In genomic region chr22:20550057-20550817, GRCh38 we compare ENCODE assay signal across 9 cellular contexts. TPM values are rescaled to one million over a fixed set of nuclear protein-coding genes. Genes with fewer than 3 reads are reported as not detected.
DNase-seq lines count a peak whose midpoint lies in the region; ATAC-seq and TF ChIP-seq lines count a peak whose summit lies in the region.
"Had no signal": no experiment of that assay in that cellular context is flagged by ENCODE, and none has a peak within 500 bp of the region (broad histone marks: within the 10 kb centered on the region; RNA-seq: fewer than 3 reads in every experiment).

No MANE protein-coding gene starts in this region.

- peak overlapping the region; percentile 74 for H3K4me3 Mint-ChIP-seq in HFFc6
- peak overlapping the region; percentile 79 for H3K4me3 Mint-ChIP-seq in stimulated activated effector memory CD8-positive, alpha-beta T cell treated with anti-CD3 and anti-CD28 coated beads, Interleukin-12 subunit alpha, Interleukin-12 subunit beta, amount 100 ng/mL, for 72 hours

- H3K27ac ChIP-seq in OCI-LY7 (ENCODE audit: low read depth, low read length, poor library complexity, severe bottlenecking), result no peak overlapping the region

- H3K27me3 Mint-ChIP-seq in HFFc6 (ENCODE audit: insufficient read depth), result peaks cover 1% of the 10 kb centered on the region; the same call in 1 of the 2 replicates
- H3K27me3 Mint-ChIP-seq: naive B cell had no signal

- H2AFZ ChIP-seq in OCI-LY7 (ENCODE audit: low read length), result no peak overlapping the region

- TF ChIP-seq CTCF in HFFc6 (IDR thresholded peaks at IDR 0.05), result no peak
- TF ChIP-seq CTCF in OCI-LY7 (conservative IDR thresholded peaks at IDR 0.05; ENCODE audit: low read length), result no peak

- H3K9me3 Mint-ChIP-seq in HFFc6, result no peaks in the 10 kb centered on the region
- no peaks in the 10 kb centered on the region for H3K9me3 Mint-ChIP-seq in activated naive CD4-positive, alpha-beta T cell treated with anti-CD3 and anti-CD28 coated beads, Interleukin-2, amount 50 U/mL, for 72 hours
- H3K9me3 Mint-ChIP-seq in stimulated activated effector memory CD8-positive, alpha-beta T cell treated with anti-CD3 and anti-CD28 coated beads, Interleukin-12 subunit alpha, Interleukin-12 subunit beta, amount 100 ng/mL, for 72 hours, result no peaks in the 10 kb centered on the region
- H3K9me3 Mint-ChIP-seq: naive B cell had no signal

- peaks cover 69% of the 10 kb centered on the region for H3K4me1 Mint-ChIP-seq in HFFc6 (ENCODE audit: low read depth)
- H3K4me1 Mint-ChIP-seq in stimulated activated effector memory CD8-positive, alpha-beta T cell treated with anti-CD3 and anti-CD28 coated beads, Interleukin-12 subunit alpha, Interleukin-12 subunit beta, amount 100 ng/mL, for 72 hours, result peaks cover 69% of the 10 kb centered on the region

- POLR2A ChIA-PET in OCI-LY7 (lab: Charles Lee), result no interaction called here

- H3K36me3 Mint-ChIP-seq in HFFc6 (ENCODE audit: low read depth), result peaks cover 29% of the 10 kb centered on the region
- peaks cover 8 to 33% of the 10 kb centered on the region in 2 donors for H3K36me3 Mint-ChIP-seq in activated naive CD4-positive, alpha-beta T cell treated with anti-CD3 and anti-CD28 coated beads, Interleukin-2, amount 50 U/mL, for 72 hours
- H3K36me3 Mint-ChIP-seq in stimulated activated effector memory CD8-positive, alpha-beta T cell treated with anti-CD3 and anti-CD28 coated beads, Interleukin-12 subunit alpha, Interleukin-12 subunit beta, amount 100 ng/mL, for 72 hours, result peaks cover 64% of the 10 kb centered on the region

- no peak for DNase-seq in HFFc6
- no peak for DNase-seq in activated naive CD4-positive, alpha-beta T cell treated with anti-CD3 and anti-CD28 coated beads, Interleukin-2, amount 50 U/mL, for 72 hours (ENCODE audit: low spot score in 2 of 2)
- peak; percentile 1 for DNase-seq in iPS-NIHi11 (ENCODE audit: low spot score)
- no peak for DNase-seq in stimulated activated effector memory CD8-positive, alpha-beta T cell treated with anti-CD3 and anti-CD28 coated beads, Interleukin-12 subunit alpha, Interleukin-12 subunit beta, amount 100 ng/mL, for 72 hours (ENCODE audit: low spot score in 2 of 2)
- no peak for DNase-seq in COLO829 (ENCODE audit: low spot score)
- DNase-seq in OCI-LY7 (ENCODE audit: low spot score), result no peak
- DNase-seq: naive B cell had no signal

- CTCF ChIA-PET in OCI-LY7 (lab: Charles Lee; ENCODE audit: unreplicated experiment), result no interaction called here

- no TSS peak for BruUV-seq in OCI-LY7 (replicated peaks; lab: Mats Ljungman, UMichigan)

- H3K79me2 ChIP-seq in OCI-LY7 (ENCODE audit: insufficient read depth, low read depth, low read length), result peaks cover 10% of the 10 kb centered on the region; the same call in 1 of the 2 replicates

- ATAC-seq in activated naive CD4-positive, alpha-beta T cell treated with anti-CD3 and anti-CD28 coated beads, Interleukin-2, amount 50 U/mL, for 72 hours, result peak in 1 of 2 donors; percentile 38
- peak; percentile 54 for ATAC-seq in stimulated activated effector memory CD8-positive, alpha-beta T cell treated with anti-CD3 and anti-CD28 coated beads, Interleukin-12 subunit alpha, Interleukin-12 subunit beta, amount 100 ng/mL, for 72 hours
- ATAC-seq in GM21825 (IDR thresholded peaks at IDR 0.05; ENCODE audit: unreplicated experiment) (no peak), HG03571 (IDR thresholded peaks at IDR 0.05; ENCODE audit: unreplicated experiment) (no peak)

- H3K9me2 ChIP-seq in OCI-LY7 (ENCODE audit: insufficient read depth, low read length), result no peaks in the 10 kb centered on the region

- no peak overlapping the region for H3K4me2 ChIP-seq in OCI-LY7 (ENCODE audit: low read length)

- H3K4me1 ChIP-seq in OCI-LY7 (ENCODE audit: insufficient read depth, low read length, poor library complexity, severe bottlenecking), result no peaks in the 10 kb centered on the region

- no peaks in the 10 kb centered on the region for H3K9me3 ChIP-seq in OCI-LY7 (ENCODE audit: low read length)

- peak overlapping the region; percentile 95 for H3K27ac Mint-ChIP-seq in HFFc6
- H3K27ac Mint-ChIP-seq in activated naive CD4-positive, alpha-beta T cell treated with anti-CD3 and anti-CD28 coated beads, Interleukin-2, amount 50 U/mL, for 72 hours, result peak overlapping the region; percentile 98
- peak overlapping the region; percentile 98 for H3K27ac Mint-ChIP-seq in stimulated activated effector memory CD8-positive, alpha-beta T cell treated with anti-CD3 and anti-CD28 coated beads, Interleukin-12 subunit alpha, Interleukin-12 subunit beta, amount 100 ng/mL, for 72 hours

- no peak overlapping the region for H3K4me3 ChIP-seq in OCI-LY7 (ENCODE audit: low read depth, low read length, poor library complexity, severe bottlenecking)

- H4K20me1 ChIP-seq in OCI-LY7 (ENCODE audit: insufficient read depth, low read length), result no peaks in the 10 kb centered on the region; the same call in 1 of the 2 replicates

- intact Hi-C loops in OCI-LY7 (cut with micrococcal nuclease; ENCODE audit: unreplicated experiment), result loop anchor here (5.0 kb wide), 1 partner anchor 33 kb away; no protein-coding TSS in a partner anchor

- peaks cover 54% of the 10 kb centered on the region for H3K36me3 ChIP-seq in OCI-LY7 (ENCODE audit: insufficient read depth, low read length)

RNA-seq across cellular contexts. Expression of gene MED15, which starts 42.8 kb away (rescaled TPM):
- total RNA-seq in HFFc6 (2021; fragmentation: NEBNext Ultra II Directional; extraction: Animal tissue kit (Norgen Biotek cat#: 25700)), result 100 to 1,000 TPM; 128 to 148 (median 136) TPM
- total RNA-seq in activated naive CD4-positive, alpha-beta T cell treated with anti-CD3 and anti-CD28 coated beads, Interleukin-2, amount 50 U/mL, for 72 hours, result 100 to 1,000 TPM in 1 of 2 donors, 10 to 100 TPM in 1; 88.9 to 137 TPM
- 26.7 and 28.7 TPM in 2 replicates for total RNA-seq in OCI-LY7 (2014; rRNA removed; shearing (Covaris generic))
- 62.5 and 79.2 TPM in 2 replicates for total RNA-seq in OCI-LY7 (2022)

RNA-seq across cellular contexts. Expression of gene KLHL22, which starts 54.6 kb away (rescaled TPM):
- 10 to 100 TPM; 19.2 to 25.5 (median 21.6) TPM for total RNA-seq in HFFc6 (2021; fragmentation: NEBNext Ultra II Directional; extraction: Animal tissue kit (Norgen Biotek cat#: 25700))
- total RNA-seq in activated naive CD4-positive, alpha-beta T cell treated with anti-CD3 and anti-CD28 coated beads, Interleukin-2, amount 50 U/mL, for 72 hours, result 10 to 100 TPM; 18.0 to 20.2 TPM
- 11.4 and 14.8 TPM in 2 replicates for total RNA-seq in OCI-LY7 (2014; rRNA removed; shearing (Covaris generic))
- 32.9 and 38.1 TPM in 2 replicates for total RNA-seq in OCI-LY7 (2022)
